In genomic region chr15:41683955-41684354, GRCh38 we compare ENCODE assay signal across 1 cellular context.
A peak's percentile ranks its signal among the peaks of the same experiment; 100 is the strongest.
TF ChIP-seq lines count a peak whose summit lies in the region.

No MANE protein-coding gene starts in this region.

TF ChIP-seq in HepG2, 621 proteins besides CTCF, POLR2A, EP300 and RAD21:
- TF ChIP-seq ZNF850 (CRISPR knock-in tag; conservative IDR thresholded peaks at IDR 0.05): no peak
- no peak for TF ChIP-seq FOXA1 (IDR thresholded peaks at IDR 0.05)
- TF ChIP-seq FOXA1 (CRISPR knock-in tag; IDR thresholded peaks at IDR 0.05): peak; percentile 20; the same call in 1 of the 2 replicates
- TF ChIP-seq ATF1 (CRISPR knock-in tag; IDR thresholded peaks at IDR 0.05): no peak
- 0 out of 4 replicates have a peak, but pooled peaks of 1 of the 2 experiments have one; percentile 13 for TF ChIP-seq ATF4 (CRISPR knock-in tag; IDR thresholded peaks at IDR 0.05)
- peak; percentile 37 for TF ChIP-seq SKI (IDR thresholded peaks at IDR 0.05; ENCODE audit: partially characterized antibody)
- TF ChIP-seq BCL6 (CRISPR knock-in tag; IDR thresholded peaks at IDR 0.05): peak; percentile 68
TF ChIP-seq in HepG2: peak in this region for 4.
